Comparison of ENCODE assay signal across 9 cellular contexts in genomic region chr5:132414634-132415377, GRCh38. TPM values are rescaled to one million over a fixed set of nuclear protein-coding genes. Genes with fewer than 3 reads are reported as not detected.
DNase-seq lines count a peak whose midpoint lies in the region; TF ChIP-seq lines count a peak whose summit lies in the region.
"Had no signal": no experiment of that assay in that cellular context is flagged by ENCODE, and none has a peak within 500 bp of the region (broad histone marks: within the 10 kb centered on the region; RNA-seq: fewer than 3 reads in every experiment).

No MANE protein-coding gene starts in this region.

- DNase-seq in AML-193 (lab: John Stamatoyannopoulos, UW), result peak; percentile 57 to 59
- no peak for DNase-seq in HL-60 (ENCODE audit: low read depth in 1 of 2, low spot score in 1 of 2)
- DNase-seq in adrenal gland, result peak in 1 of 7 donors; percentile 39
- peak; percentile 75 for DNase-seq in lung microvascular endothelial cell (ENCODE audit: low read depth in 2 of 2)
- DNase-seq in epidermal melanocyte (ENCODE audit: insufficient read length, low spot score), result no peak
- no peak for DNase-seq in NCI-H1694 treated with DMSO at 0.1 percent for 48 hours (lab: John Stamatoyannopoulos, UW)
- DNase-seq in stimulated activated CD4-positive, alpha-beta T cell treated with anti-CD3 and anti-CD28 coated beads, Interleukin-2, amount 100 ng/mL, for 48 hours, result no peak
- no peak for DNase-seq in SHP77 treated with DMSO at 0.1 percent for 48 hours (lab: John Stamatoyannopoulos, UW)
- DNase-seq: stimulated activated CD8-positive, alpha-beta memory T cell treated with anti-CD3 and anti-CD28 coated beads, Interleukin-4, amount 100 ng/mL, for 48 hours had no signal

- no peak for TF ChIP-seq CTCF in HL-60 (IDR thresholded peaks at IDR 0.05; ENCODE audit: insufficient read depth, low read length)
- TF ChIP-seq CTCF in adrenal gland (IDR thresholded peaks at IDR 0.05), result no peak

- no peaks in the 10 kb centered on the region for H3K36me3 ChIP-seq in adrenal gland (replicated peaks in 1 of 2)

- 20 to 26% (median 23%) methylated on average over 5 of the region's 5 CpGs for WGBS in adrenal gland, 4 donors

- no peaks in the 10 kb centered on the region for H3K9me3 ChIP-seq in adrenal gland (replicated peaks in 1 of 3)

- TF ChIP-seq POLR2A in adrenal gland (IDR thresholded peaks at IDR 0.05), result no peak

- intact Hi-C loops in adrenal gland (cut with DNase I), result loop anchor here in 1 of 2 donors (5.0 kb wide), 1 partner anchor 87 kb away; no protein-coding TSS in a partner anchor

- H3K27ac ChIP-seq in HL-60 (replicated peaks), result peak overlapping the region; percentile 68
- H3K27ac ChIP-seq in adrenal gland, result peak overlapping the region in 4 of 5 donors; percentile 12 to 75 (median 53)

- no peaks in the 10 kb centered on the region for H3K27me3 ChIP-seq in HL-60 (ENCODE audit: insufficient read depth, poor library complexity, severe bottlenecking)
- no peaks in the 10 kb centered on the region for H3K27me3 ChIP-seq in adrenal gland

- no peak overlapping the region for H3K4me3 ChIP-seq in HL-60 (replicated peaks; ENCODE audit: insufficient read depth, low read length)
- no peak overlapping the region for H3K4me3 ChIP-seq in adrenal gland

- peaks cover 36 to 74% of the 10 kb centered on the region in 2 donors for H3K4me1 ChIP-seq in adrenal gland (replicated peaks in 1 of 2)

RNA-seq across cellular contexts. Expression of gene SLC22A5, which starts 45.3 kb away (rescaled TPM):
- total RNA-seq in adrenal gland (10 to 100 TPM; 11.1 to 24.1 (median 16.5) TPM), lung microvascular endothelial cell (3.4 and 4.1 TPM in 2 replicates)
- polyA plus RNA-seq in adrenal gland, result 10 to 100 TPM in 1 of 3 donors, 1 to 10 TPM in 2; 9.6 to 12.6 (median 9.8) TPM

Comparison
In these comparisons a context has a peak if more than half of its experiments do, and no peak if none do; other contexts are left out.
1. DNase-seq: peak in AML-193 (2 of 2) and lung microvascular endothelial cell (2 of 2); none in HL-60 (0 of 2), epidermal melanocyte (single experiment), NCI-H1694 treated with DMSO at 0.1 percent for 48 hours (single experiment), stimulated activated CD4-positive, alpha-beta T cell treated with anti-CD3 and anti-CD28 coated beads, Interleukin-2, amount 100 ng/mL, for 48 hours (0 of 2) and SHP77 treated with DMSO at 0.1 percent for 48 hours (single experiment).